In the genomic region with DNA sequence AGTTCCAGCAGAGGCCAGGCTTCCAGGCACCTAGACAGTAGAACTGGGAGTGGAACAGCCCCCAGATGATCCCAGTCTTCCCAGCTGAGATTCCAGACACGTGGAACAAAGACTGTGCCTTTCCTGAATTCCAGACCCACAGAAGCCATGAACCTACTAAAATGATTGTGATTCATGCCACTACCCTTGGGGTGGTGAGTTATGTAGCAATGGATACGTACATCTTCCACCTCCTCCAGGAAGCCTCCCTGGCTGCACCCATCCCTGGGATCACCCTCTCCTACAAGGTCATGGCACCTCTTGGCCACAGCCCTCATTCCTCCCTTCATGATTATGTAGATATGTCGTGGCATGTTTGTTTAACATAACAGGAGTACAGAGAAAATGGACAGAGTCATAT, we compare ENCODE assay signal across 21 cellular contexts.
DNase-seq lines count a peak whose midpoint lies in the region; ATAC-seq, FAIRE-seq and TF ChIP-seq lines count a peak whose summit lies in the region.
"Had no signal": no experiment of that assay in that cellular context is flagged by ENCODE, and none has a peak within 500 bp of the region (broad histone marks: within the 10 kb centered on the region; RNA-seq: fewer than 3 reads in every experiment).

No MANE protein-coding gene starts in this region.

- H4K5ac ChIP-seq in mesendoderm (ENCODE audit: low read length), result no peak overlapping the region

- no peaks in the 10 kb centered on the region for H3K79me1 ChIP-seq in mesendoderm (ENCODE audit: low read length)

- no peak overlapping the region for H2BK5ac ChIP-seq in mesendoderm (ENCODE audit: low read length)

- no peak overlapping the region for H3K18ac ChIP-seq in mesendoderm (ENCODE audit: low read length)

- H3K4me3 ChIP-seq in GM23338, result no peak overlapping the region
- no peak overlapping the region for H3K4me3 ChIP-seq in K562
- no peak overlapping the region for H3K4me3 ChIP-seq in sigmoid colon
- no peak overlapping the region for H3K4me3 ChIP-seq in mesendoderm (ENCODE audit: low read length)
- H3K4me3 ChIP-seq: BLaER1, GM12878 had no signal

- H3K4me1 Mint-ChIP-seq in GM23338, result no peaks in the 10 kb centered on the region
- H3K4me1 Mint-ChIP-seq: B cell; CD4-positive, CD25-positive, alpha-beta regulatory T cell had no signal

- H3K36me3 ChIP-seq in GM23338 (ENCODE audit: insufficient read depth) (no peaks in the 10 kb centered on the region), K562 (ENCODE audit: control insufficient read depth, insufficient read depth, low read length) (no peaks in the 10 kb centered on the region), sigmoid colon (no peaks in the 10 kb centered on the region), mesendoderm (ENCODE audit: control insufficient read depth, insufficient read depth, low read length) (no peaks in the 10 kb centered on the region)
- H3K36me3 ChIP-seq: BLaER1 had no signal

- no peak overlapping the region for H3K4me3 Mint-ChIP-seq in GM23338
- H3K4me3 Mint-ChIP-seq: B cell; CD4-positive, CD25-positive, alpha-beta regulatory T cell; CD8-positive, alpha-beta T cell had no signal

- no peaks in the 10 kb centered on the region for H3K27me3 Mint-ChIP-seq in GM23338 (ENCODE audit: insufficient read depth, low read depth, poor library complexity)
- H3K27me3 Mint-ChIP-seq: CD4-positive, CD25-positive, alpha-beta regulatory T cell had no signal

- H2AK5ac ChIP-seq in mesendoderm (ENCODE audit: low read length), result no peak overlapping the region

- DNase-seq in GM23338 (ENCODE audit: low spot score) (no peak), K562 (ENCODE audit: extremely low read depth in 1 of 4, low spot score in 3 of 4) (no peak), sigmoid colon (peak; percentile 4), left colon (no peak), mesendoderm (no peak), GM12891 (ENCODE audit: insufficient read length, low spot score) (no peak)
- DNase-seq: Caco-2; CD4-positive, CD25-positive, alpha-beta regulatory T cell; CD8-positive, alpha-beta T cell; DMS153; DND-41; EL; GDM1; GOT3; H7; HCEC 1CT had no signal

- H3K9ac ChIP-seq in K562 (ENCODE audit: insufficient read depth in 1 of 2, low read depth in 2 of 2, low read length in 2 of 2) (no peak overlapping the region), mesendoderm (ENCODE audit: low read length) (no peak overlapping the region)
- H3K9ac ChIP-seq: BLaER1 had no signal

- H4K8ac ChIP-seq in mesendoderm (ENCODE audit: low read depth, low read length), result no peak overlapping the region

- H3K4me1 ChIP-seq in GM23338 (ENCODE audit: insufficient read depth) (no peaks in the 10 kb centered on the region), K562 (replicated peaks in 1 of 2; ENCODE audit: control insufficient read depth in 2 of 2, insufficient read depth in 2 of 2, low read length in 2 of 2) (no peaks in the 10 kb centered on the region), sigmoid colon (no peaks in the 10 kb centered on the region), mesendoderm (ENCODE audit: control insufficient read depth, low read depth, low read length) (no peaks in the 10 kb centered on the region)
- H3K4me1 ChIP-seq: Caco-2 had no signal

- in situ Hi-C loops in K562 (cut with MboI), result no loop called here

- H3K79me2 ChIP-seq in GM23338 (replicated peaks; ENCODE audit: insufficient read depth), result no peaks in the 10 kb centered on the region
- H3K79me2 ChIP-seq in K562 (ENCODE audit: control insufficient read depth, insufficient read depth, low read length), result no peaks in the 10 kb centered on the region
- no peaks in the 10 kb centered on the region for H3K79me2 ChIP-seq in mesendoderm (ENCODE audit: control insufficient read depth, insufficient read depth, low read length)

- H3F3A ChIP-seq in GM23338 (replicated peaks; ENCODE audit: low read depth), result no peaks in the 10 kb centered on the region

- H3K27ac ChIP-seq in GM23338 (ENCODE audit: low read depth) (no peak overlapping the region), K562 (ENCODE audit: extremely low read depth, low read depth, low read length) (no peak overlapping the region), sigmoid colon (no peak overlapping the region), mesendoderm (ENCODE audit: low read depth, low read length) (no peak overlapping the region)
- H3K27ac ChIP-seq: BLaER1, C4-2B had no signal

- no peaks in the 10 kb centered on the region for H3K9me2 ChIP-seq in GM23338 (ENCODE audit: insufficient read depth)

- BruUV-seq in K562 (replicated peaks; lab: Mats Ljungman, UMichigan), result no TSS peak

- H2BK120ac ChIP-seq in mesendoderm (ENCODE audit: low read depth, low read length), result no peak overlapping the region

- intact Hi-C loops in K562 (cut with micrococcal nuclease), result no loop called here
- intact Hi-C loops in sigmoid colon (cut with DNase I), result no loop called here
- intact Hi-C loops in left colon (cut with DNase I, micrococcal nuclease), result no loop called here

- no peak for TF ChIP-seq RAD21 in K562 (CRISPR knock-in tag; conservative IDR thresholded peaks at IDR 0.05 in 1 of 2, IDR thresholded peaks at IDR 0.05 in 1 of 2)

- no peak for TF ChIP-seq POLR2A in K562 (conservative IDR thresholded peaks at IDR 0.05)
- TF ChIP-seq POLR2A in sigmoid colon (IDR thresholded peaks at IDR 0.05), result no peak
- no peak for TF ChIP-seq POLR2A in GM12891 (IDR thresholded peaks at IDR 0.05; ENCODE audit: low read depth, low read length)

- H3K9me1 ChIP-seq in K562 (ENCODE audit: control insufficient read depth, insufficient read depth, low read length), result no peaks in the 10 kb centered on the region

- H3K36me3 Mint-ChIP-seq in GM23338 (ENCODE audit: low read depth), result peaks cover 2% of the 10 kb centered on the region
- H3K36me3 Mint-ChIP-seq: CD4-positive, CD25-positive, alpha-beta regulatory T cell; CD8-positive, alpha-beta T cell had no signal

- no peaks in the 10 kb centered on the region for H4K20me1 ChIP-seq in GM23338 (replicated peaks; ENCODE audit: insufficient read depth)
- H4K20me1 ChIP-seq in K562 (replicated peaks; ENCODE audit: control insufficient read depth, insufficient read depth, low read length), result no peaks in the 10 kb centered on the region
- H4K20me1 ChIP-seq: BLaER1 had no signal

- POLR2A ChIA-PET in K562 (lab: Yijun Ruan, JAX), result interaction anchor here (0.5 to 0.6 kb wide), 2 partner anchors 21 to 95 kb away, joined by 3 to 4 read pairs; no protein-coding TSS in a partner anchor

- no peak overlapping the region for H3K4me2 ChIP-seq in GM23338
- no peak overlapping the region for H3K4me2 ChIP-seq in K562 (ENCODE audit: insufficient read depth, low read length)
- no peak overlapping the region for H3K4me2 ChIP-seq in mesendoderm (ENCODE audit: low read length)
- H3K4me2 ChIP-seq: BLaER1 had no signal

- no peak overlapping the region for H3K4ac ChIP-seq in mesendoderm (ENCODE audit: low read depth, low read length)

- H3K9me3 ChIP-seq in K562 (replicated peaks; ENCODE audit: control insufficient read depth, insufficient read depth, low read depth, low read length) (no peaks in the 10 kb centered on the region; the same call in 1 of the 2 replicates), sigmoid colon (peaks cover 0 to 8% (median 0%) of the 10 kb centered on the region in 4 donors)
- H3K9me3 ChIP-seq: Caco-2 had no signal

- H3K56ac ChIP-seq in mesendoderm (ENCODE audit: low read length), result no peak overlapping the region

- TF ChIP-seq CTCF in GM23338 (conservative IDR thresholded peaks at IDR 0.05; ENCODE audit: low read depth in 2 of 2), result no peak
- TF ChIP-seq CTCF in K562 (IDR thresholded peaks at IDR 0.05 in 2 of 3, conservative IDR thresholded peaks at IDR 0.05 in 1 of 3; ENCODE audit: insufficient read depth in 2 of 3, low read depth in 1 of 3, low read length in 3 of 3), result no peak
- no peak for TF ChIP-seq CTCF in sigmoid colon (IDR thresholded peaks at IDR 0.05)

- ATAC-seq in GM23338, result no peak
- ATAC-seq in K562, result no peak
- ATAC-seq in left colon, result no peak
- ATAC-seq: CD8-positive, alpha-beta T cell had no signal

- FAIRE-seq in K562 (lab: Jason Lieb, UNC) (no peak), GM12891 (lab: Jason Lieb, UNC) (no peak)
- FAIRE-seq: GM12878, GM18507 had no signal

- no peak overlapping the region for H3K27ac Mint-ChIP-seq in GM23338
- H3K27ac Mint-ChIP-seq: B cell; CD4-positive, CD25-positive, alpha-beta regulatory T cell; CD8-positive, alpha-beta T cell had no signal

- CTCF ChIA-PET in K562 (lab: Yijun Ruan, JAX; ENCODE audit: low intra/inter-chr PET ratio), result no interaction called here

- H3K23ac ChIP-seq in mesendoderm (ENCODE audit: low read length), result no peak overlapping the region

- H3K27me3 ChIP-seq in GM23338 (ENCODE audit: insufficient read depth), result no peaks in the 10 kb centered on the region
- H3K27me3 ChIP-seq in K562 (ENCODE audit: control insufficient read depth in 2 of 2, insufficient read depth in 2 of 2, low read length in 2 of 2), result peaks cover 15 to 40% of the 10 kb centered on the region in 2 experiments
- peaks cover 0 to 8% (median 0%) of the 10 kb centered on the region in 3 donors for H3K27me3 ChIP-seq in sigmoid colon
- no peaks in the 10 kb centered on the region for H3K27me3 ChIP-seq in mesendoderm (ENCODE audit: insufficient read depth, low read length, poor library complexity)
- H3K27me3 ChIP-seq: BLaER1 had no signal

- 0% methylated on average over 3 of the region's 3 CpGs for WGBS in K562 (ENCODE audit: insufficient coverage, low coverage, missing lambda C conversion rate)
- 41 to 68% methylated on average over 3 of the region's 3 CpGs for WGBS in sigmoid colon, 2 donors
- no CpG with 5 or more reads among the region's 3 CpGs for WGBS in mesendoderm (ENCODE audit: extremely low coverage, insufficient coverage, low lambda C conversion rate)

- H2BK15ac ChIP-seq in mesendoderm (replicated peaks; ENCODE audit: low read depth), result no peak overlapping the region

- H3K9me3 Mint-ChIP-seq in GM23338, result peaks cover 15% of the 10 kb centered on the region

- TF ChIP-seq EP300 in K562 (IDR thresholded peaks at IDR 0.05; ENCODE audit: low read length) (no peak), sigmoid colon (IDR thresholded peaks at IDR 0.05) (no peak)

- 0 out of 2 replicates have a peak overlapping the region, but pooled peaks have one; percentile 23 for H2AFZ ChIP-seq in GM23338
- H2AFZ ChIP-seq in K562 (ENCODE audit: low read depth, low read length), result no peak overlapping the region

TF ChIP-seq in GM23338, 12 proteins besides CTCF, POLR2A, EP300 and RAD21 (continues in another document):
- TF ChIP-seq ZNF114 (CRISPR knock-in tag; IDR thresholded peaks at IDR 0.05) (no peak), NANOG (IDR thresholded peaks at IDR 0.05; ENCODE audit: borderline replicate concordance) (no peak), POLR2AphosphoS5 (IDR thresholded peaks at IDR 0.05; ENCODE audit: low read depth) (no peak)

TF ChIP-seq in K562, 482 proteins besides CTCF, POLR2A, EP300 and RAD21:
- TF ChIP-seq BRD9 (IDR thresholded peaks at IDR 0.05; ENCODE audit: low read depth, partially characterized antibody) (no peak), ZFP36 (IDR thresholded peaks at IDR 0.05; ENCODE audit: low read depth, low read length, partially characterized antibody) (peak; percentile 68)

TF ChIP-seq in GM12891, 5 proteins besides CTCF, POLR2A, EP300 and RAD21 (continues in another document):
- TF ChIP-seq POLR2AphosphoS5 (IDR thresholded peaks at IDR 0.05; ENCODE audit: low read depth, low read length) (no peak), TAF1 (IDR thresholded peaks at IDR 0.05; ENCODE audit: low read depth, low read length) (no peak), SPI1 (IDR thresholded peaks at IDR 0.05; ENCODE audit: low read depth, low read length) (no peak), POU2F2 (IDR thresholded peaks at IDR 0.05; ENCODE audit: low read depth, low read length) (no peak)
